2 cellular contexts compared by ENCODE assay signal in genomic region chr11:66467756-66468155, GRCh38.
TF ChIP-seq lines count a peak whose summit lies in the region.

No MANE protein-coding gene starts in this region.

TF ChIP-seq in GM12878, 131 proteins besides CTCF, POLR2A, EP300 and RAD21:
- TF ChIP-seq NR2F1 (conservative IDR thresholded peaks at IDR 0.05) (0 out of 2 replicates have a peak, but pooled peaks have one; percentile 27), HSF1 (IDR thresholded peaks at IDR 0.05; ENCODE audit: low read depth, low read length) (no peak)

TF ChIP-seq in HEK293T, 16 proteins besides CTCF, POLR2A, EP300 and RAD21:
- TF ChIP-seq L3MBTL2 (conservative IDR thresholded peaks at IDR 0.05) = no peak
TF ChIP-seq in HEK293T: peak in this region for 0.
